Comparison of ENCODE assay signal across 25 cellular contexts in the genomic region with DNA sequence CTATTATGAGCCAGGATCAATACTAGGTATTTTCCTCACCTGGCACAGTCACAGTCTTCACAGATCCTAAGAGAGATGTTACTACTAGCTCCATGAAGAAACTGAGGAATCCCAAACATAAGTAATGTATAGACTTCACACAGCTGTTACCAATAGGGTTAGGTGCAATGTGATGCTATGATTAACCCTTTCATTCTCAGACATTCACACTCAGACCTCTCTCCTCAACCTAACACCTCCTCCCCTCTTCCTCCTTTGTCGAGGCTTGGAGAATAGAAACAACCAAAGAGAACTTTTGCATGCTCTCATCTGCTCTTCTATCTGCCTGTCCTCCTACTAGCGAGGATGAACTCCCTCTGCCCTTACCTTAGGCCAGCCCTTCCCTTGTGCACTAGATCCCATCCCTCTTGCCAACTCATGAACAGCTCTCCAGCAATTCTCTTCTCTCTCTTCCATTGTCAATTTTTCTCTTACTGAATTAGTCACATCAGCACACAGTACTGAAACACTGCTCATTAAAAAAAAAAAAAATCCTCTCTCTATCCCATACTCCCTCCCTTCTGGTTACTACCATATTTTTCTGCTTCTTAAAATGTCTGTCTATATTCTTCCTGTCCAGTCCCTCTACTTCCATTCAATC. TPM values are rescaled to one million over a fixed set of nuclear protein-coding genes. Genes with fewer than 3 reads are reported as not detected.
DNase-seq lines count a peak whose midpoint lies in the region; ATAC-seq, FAIRE-seq and TF ChIP-seq lines count a peak whose summit lies in the region.
"Had no signal": no experiment of that assay in that cellular context is flagged by ENCODE, and none has a peak within 500 bp of the region (broad histone marks: within the 10 kb centered on the region; RNA-seq: fewer than 3 reads in every experiment).

No MANE protein-coding gene starts in this region.

- H3K4me1 Mint-ChIP-seq in Caco-2 (ENCODE audit: low read depth, unreplicated experiment), result no peaks in the 10 kb centered on the region

- TF ChIP-seq CTCF in astrocyte of the spinal cord (IDR thresholded peaks at IDR 0.05; ENCODE audit: low read depth, low read length), result no peak
- no peak for TF ChIP-seq CTCF in Caco-2 (IDR thresholded peaks at IDR 0.05; ENCODE audit: insufficient read depth in 1 of 2, low read depth in 1 of 2, low read length in 1 of 2, severe bottlenecking in 1 of 2, unreplicated experiment in 1 of 2)

- H3K9me3 ChIP-seq in Caco-2, result no peaks in the 10 kb centered on the region
- H3K9me3 ChIP-seq: Peyer's patch had no signal

- H3K4me1 ChIP-seq in Caco-2, result no peaks in the 10 kb centered on the region
- H3K4me1 ChIP-seq: Peyer's patch had no signal

- no peak for DNase-seq in activated naive CD4-positive, alpha-beta T cell treated with anti-CD3 and anti-CD28 coated beads, Interleukin-2, amount 50 U/mL, for 72 hours (ENCODE audit: low spot score in 2 of 2)
- no peak for DNase-seq in activated naive CD4-positive, alpha-beta T cell (lab: John Stamatoyannopoulos, UW)
- DNase-seq in astrocyte of the spinal cord (ENCODE audit: low read depth, low spot score) (peak; percentile 24), renal cortical epithelial cell (ENCODE audit: low read depth) (peak; percentile 19), Caco-2 (no peak), ACHN (no peak), H54 (ENCODE audit: insufficient read length, low spot score) (no peak)
- DNase-seq: 8988T, activated B cell treated with CpG ODN at 0.5 μM for 24 hours, DMS79 treated with DMSO at 0.1 percent for 48 hours, head of caudate nucleus, left colon, natural killer cell, NCI-H1417 treated with DMSO at 0.1 percent for 48 hours, NCI-H510A, Peyer's patch, right cardiac atrium had no signal

- FAIRE-seq in H54 (lab: Jason Lieb, UNC), result no peak
- FAIRE-seq: endometrium had no signal

- CTCF ChIA-PET in Caco-2 (lab: Charles Lee), result no interaction called here

- no peak overlapping the region for H3K27ac Mint-ChIP-seq in activated naive CD4-positive, alpha-beta T cell treated with anti-CD3 and anti-CD28 coated beads, Interleukin-2, amount 50 U/mL, for 72 hours
- no peak overlapping the region for H3K27ac Mint-ChIP-seq in Caco-2 (ENCODE audit: unreplicated experiment)
- H3K27ac Mint-ChIP-seq: activated B cell treated with CpG ODN at 0.5 μM for 24 hours; activated CD8-positive, alpha-beta T cell treated with anti-CD3 and anti-CD28 coated beads for 36 hours; B cell; dendritic cell treated with granulocyte-macrophage colony-stimulating factor and Interleukin-4, amounts not matched to agents 40 ng/mL and 50 ng/mL, for 4 days; mesothelial cell of epicardium; natural killer cell; T-helper 2 cell treated with Interferon-gamma antibody and Interleukin-4, amounts not matched to agents 5 μg/mL and 100 μg/mL, for 36 hours; type B pancreatic cell had no signal

- POLR2A ChIA-PET in Caco-2 (lab: Charles Lee), result no interaction called here

- H3K36me3 Mint-ChIP-seq in activated naive CD4-positive, alpha-beta T cell treated with anti-CD3 and anti-CD28 coated beads, Interleukin-2, amount 50 U/mL, for 72 hours, result no peaks in the 10 kb centered on the region
- peaks cover 7% of the 10 kb centered on the region for H3K36me3 Mint-ChIP-seq in Caco-2 (ENCODE audit: insufficient read depth, unreplicated experiment)
- H3K36me3 Mint-ChIP-seq: natural killer cell had no signal

- intact Hi-C loops in Caco-2 (cut with micrococcal nuclease; ENCODE audit: unreplicated experiment), result no loop called here

- H3K4me3 Mint-ChIP-seq in Caco-2 (ENCODE audit: unreplicated experiment), result no peak overlapping the region
- H3K4me3 Mint-ChIP-seq: activated B cell treated with CpG ODN at 0.5 μM for 24 hours; activated CD8-positive, alpha-beta T cell treated with anti-CD3 and anti-CD28 coated beads for 36 hours; B cell; dendritic cell treated with granulocyte-macrophage colony-stimulating factor and Interleukin-4, amounts not matched to agents 40 ng/mL and 50 ng/mL, for 4 days; mesothelial cell of epicardium; natural killer cell; T-helper 2 cell treated with Interferon-gamma antibody and Interleukin-4, amounts not matched to agents 5 μg/mL and 100 μg/mL, for 36 hours; type B pancreatic cell had no signal

- H3K9me3 Mint-ChIP-seq in activated naive CD4-positive, alpha-beta T cell treated with anti-CD3 and anti-CD28 coated beads, Interleukin-2, amount 50 U/mL, for 72 hours, result no peaks in the 10 kb centered on the region
- H3K9me3 Mint-ChIP-seq in Caco-2 (ENCODE audit: unreplicated experiment), result no peaks in the 10 kb centered on the region
- H3K9me3 Mint-ChIP-seq: activated B cell treated with CpG ODN at 0.5 μM for 24 hours; activated CD8-positive, alpha-beta T cell treated with anti-CD3 and anti-CD28 coated beads for 36 hours; dendritic cell treated with granulocyte-macrophage colony-stimulating factor and Interleukin-4, amounts not matched to agents 40 ng/mL and 50 ng/mL, for 4 days; mesothelial cell of epicardium; natural killer cell; T-helper 2 cell treated with Interferon-gamma antibody and Interleukin-4, amounts not matched to agents 5 μg/mL and 100 μg/mL, for 36 hours; type B pancreatic cell had no signal

- no peaks in the 10 kb centered on the region for H3K36me3 ChIP-seq in Caco-2 (ENCODE audit: control insufficient read depth, insufficient read depth, low read length)
- H3K36me3 ChIP-seq: Peyer's patch had no signal

- ATAC-seq in activated naive CD4-positive, alpha-beta T cell treated with anti-CD3 and anti-CD28 coated beads, Interleukin-2, amount 50 U/mL, for 72 hours, result peak; percentile 21 to 34
- peak; percentile 6 for ATAC-seq in HG03565 (IDR thresholded peaks at IDR 0.05; ENCODE audit: unreplicated experiment)
- ATAC-seq: left colon, natural killer cell, right cardiac atrium had no signal

- TF ChIP-seq POLR2A in H54 (IDR thresholded peaks at IDR 0.05; ENCODE audit: low read depth, low read length), result no peak

- H3K27me3 ChIP-seq in Caco-2 (replicated peaks; ENCODE audit: control insufficient read depth, insufficient read depth, low read length), result no peaks in the 10 kb centered on the region
- H3K27me3 ChIP-seq: Peyer's patch had no signal

- H3K27me3 Mint-ChIP-seq in Caco-2 (ENCODE audit: insufficient read depth, unreplicated experiment), result no peaks in the 10 kb centered on the region
- H3K27me3 Mint-ChIP-seq: activated B cell treated with CpG ODN at 0.5 μM for 24 hours; activated CD8-positive, alpha-beta T cell treated with anti-CD3 and anti-CD28 coated beads for 36 hours; B cell; dendritic cell treated with granulocyte-macrophage colony-stimulating factor and Interleukin-4, amounts not matched to agents 40 ng/mL and 50 ng/mL, for 4 days; type B pancreatic cell had no signal

- no TSS peak for BruUV-seq in Caco-2 (replicated peaks; lab: Mats Ljungman, UMichigan)

- in situ Hi-C loops in astrocyte of the spinal cord (cut with HindIII; ENCODE audit: low sequenced_read_pairs), result no loop called here
- in situ Hi-C loops in ACHN (cut with HindIII; ENCODE audit: low pct_ligation_motif_present, low pct_unique_long_range_greater_than_20kb, low sequenced_read_pairs), result no loop called here

- H3K4me3 ChIP-seq in astrocyte of the spinal cord (ENCODE audit: low read depth, low read length), result no peak overlapping the region
- no peak overlapping the region for H3K4me3 ChIP-seq in Caco-2 (ENCODE audit: low read depth, low read length)
- H3K4me3 ChIP-seq: Peyer's patch had no signal

RNA-seq across cellular contexts. Expression of a gene that starts 47.7 kb away (rescaled TPM):
- total RNA-seq in activated naive CD4-positive, alpha-beta T cell treated with anti-CD3 and anti-CD28 coated beads, Interleukin-2, amount 50 U/mL, for 72 hours, result 10 to 100 TPM; 53.8 to 72.1 TPM
- total RNA-seq in renal cortical epithelial cell (76.4 and 84.3 TPM in 2 replicates), Caco-2 (2022) (70.0 and 82.5 TPM in 2 replicates)

Comparison
In these comparisons a context has a peak if more than half of its experiments do, and no peak if none do; other contexts are left out.
1. DNase-seq: peak in astrocyte of the spinal cord (single experiment) and renal cortical epithelial cell (single experiment); none in activated naive CD4-positive, alpha-beta T cell treated with anti-CD3 and anti-CD28 coated beads, Interleukin-2, amount 50 U/mL, for 72 hours (0 of 2), activated naive CD4-positive, alpha-beta T cell (0 of 4), Caco-2 (0 of 2), ACHN (single experiment) and H54 (single experiment).